ENCODE assay signal across 8 cellular contexts in genomic region chr2:154402138-154402714, GRCh38.
DNase-seq lines count a peak whose midpoint lies in the region; ATAC-seq and TF ChIP-seq lines count a peak whose summit lies in the region.

No MANE protein-coding gene starts in this region.

- no peaks in the 10 kb centered on the region for H3K27me3 ChIP-seq in BE2C

- no peaks in the 10 kb centered on the region for H3K4me1 ChIP-seq in BE2C

- peak; percentile 51 for TF ChIP-seq CTCF in BE2C (IDR thresholded peaks at IDR 0.05; ENCODE audit: low read depth, low read length)

- DNase-seq in BE2C (no peak), NCI-H2171 treated with DMSO at 0.1 percent for 48 hours (lab: John Stamatoyannopoulos, UW) (peak; percentile 63), cerebellar cortex (ENCODE audit: low spot score) (peak; percentile 31), non-pigmented ciliary epithelial cell (ENCODE audit: low read depth) (peak; percentile 3), T-helper 1 cell (no peak)

- H3K4me3 ChIP-seq in BE2C (ENCODE audit: low read depth, low read length), result no peak overlapping the region

- no peaks in the 10 kb centered on the region for H3K36me3 ChIP-seq in BE2C

- H3K9me3 ChIP-seq in BE2C, result no peaks in the 10 kb centered on the region

- peak; percentile 62 for ATAC-seq in GM21528 (IDR thresholded peaks at IDR 0.05; ENCODE audit: low FRiP score, unreplicated experiment)
- ATAC-seq in HG02970 (IDR thresholded peaks at IDR 0.05; ENCODE audit: low FRiP score, unreplicated experiment), result no peak
- no peak for ATAC-seq in HG03196 (IDR thresholded peaks at IDR 0.05; ENCODE audit: unreplicated experiment)

Comparison
In these comparisons a context has a peak if more than half of its experiments do, and no peak if none do; other contexts are left out.
1. DNase-seq: peak in NCI-H2171 treated with DMSO at 0.1 percent for 48 hours (single experiment), cerebellar cortex (single experiment) and non-pigmented ciliary epithelial cell (single experiment); none in BE2C (single experiment) and T-helper 1 cell (0 of 5).